In the genomic region with DNA sequence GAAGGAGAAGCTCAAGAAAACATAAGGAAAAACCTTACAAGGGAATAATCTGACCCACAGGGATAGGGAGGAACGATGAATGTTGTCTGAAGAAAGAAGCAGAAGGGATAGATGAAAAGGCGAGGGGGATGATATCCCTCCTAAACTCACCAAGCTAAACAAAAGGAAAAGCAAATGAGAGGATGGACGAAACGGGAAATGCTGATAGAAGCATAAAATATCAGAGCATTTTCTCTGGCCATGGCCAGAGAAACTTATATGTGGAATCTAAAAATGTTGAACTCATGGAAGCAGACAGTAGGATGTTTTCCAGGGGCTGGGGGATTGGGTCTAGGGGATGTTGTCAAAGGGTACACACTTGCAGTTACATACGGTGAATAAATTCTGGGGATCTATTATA, we compare ENCODE assay signal across 33 cellular contexts.
"Had no signal": no experiment of that assay in that cellular context is flagged by ENCODE, and none has a peak within 500 bp of the region (broad histone marks: within the 10 kb centered on the region; RNA-seq: fewer than 3 reads in every experiment).

No MANE protein-coding gene starts in this region.

- H3K4me3 ChIP-seq: MG63 had no signal

- H3K27me3 ChIP-seq: brain microvascular endothelial cell, MG63 had no signal

- FAIRE-seq: RCC 7860 had no signal

- H3K9me3 ChIP-seq: MG63 had no signal

- ATAC-seq: activated CD8-positive, alpha-beta T cell treated with anti-CD3 and anti-CD28 coated beads for 36 hours; activated T-helper 17 cell treated with anti-CD3 and anti-CD28 coated beads, Interleukin-2, amount 50 U/mL, for 72 hours; PC-3; Right ventricle myocardium inferior had no signal

- H3K36me3 ChIP-seq: brain microvascular endothelial cell, MG63 had no signal

- H3K27ac ChIP-seq: brain microvascular endothelial cell, RWPE1 had no signal

- DNase-seq: activated CD4-positive, alpha-beta T cell treated with anti-CD3 and anti-CD28 coated beads, Interleukin-2, amount 10 ng/mL, durations not matched to agents 24 days and 14 days; activated CD4-positive, alpha-beta T cell treated with anti-CD3 and anti-CD28 coated beads, Interleukin-2, amount 50 U/mL, for 4 hours; activated CD8-positive, alpha-beta T cell treated with anti-CD3 and anti-CD28 coated beads for 36 hours; activated effector memory CD4-positive, alpha-beta T cell treated with anti-CD3 and anti-CD28 coated beads, Interleukin-2, amount 50 U/mL, for 16 hours; activated naive CD4-positive, alpha-beta T cell; activated naive CD4-positive, alpha-beta T cell treated with anti-CD3 and anti-CD28 coated beads, Interleukin-2, amount 50 U/mL, for 16 hours; activated naive CD8-positive, alpha-beta T cell treated with anti-CD3 and anti-CD28 coated beads for 36 hours; activated T-cell treated with anti-CD3 and anti-CD28 coated beads, Interleukin-2, amount 50 U/mL, for 1 hour; activated T-cell treated with anti-CD3 and anti-CD28 coated beads, Interleukin-2, amount 50 U/mL, for 72 hours; amniotic stem cell; aorta; brain microvascular endothelial cell; central memory CD4-positive, alpha-beta T cell; Kasumi-1; MG63; MV-4-11; NCI-H1092; NCI-H1436 treated with DMSO at 0.1 percent for 48 hours; NCI-H1694 treated with DMSO at 0.1 percent for 48 hours; NCI-H2029; NCI-H345; NCI-H524 treated with DMSO at 0.1 percent for 48 hours; NK-92 treated with Interleukin-12 subunit alpha and Interleukin-12 subunit beta, amount 100 ng/mL, for 24 hours; PC-3; SIG-M5; SW 1271; T-helper 1 cell; T-helper 2 cell; T-helper 9 cell had no signal
